ENCODE assay signal across 21 cellular contexts in genomic region chr3:16186081-16186480, GRCh38. TPM values are rescaled to one million over a fixed set of nuclear protein-coding genes. Genes with fewer than 3 reads are reported as not detected.
DNase-seq lines count a peak whose midpoint lies in the region; ATAC-seq and TF ChIP-seq lines count a peak whose summit lies in the region.
"Had no signal": no experiment of that assay in that cellular context is flagged by ENCODE, and none has a peak within 500 bp of the region (broad histone marks: within the 10 kb centered on the region; RNA-seq: fewer than 3 reads in every experiment).

No MANE protein-coding gene starts in this region.

- H3K4me3 Mint-ChIP-seq in T-cell: no peak overlapping the region
- H3K4me3 Mint-ChIP-seq: CD8-positive, alpha-beta memory T cell had no signal

- H3K36me3 Mint-ChIP-seq in T-cell: no peaks in the 10 kb centered on the region
- H3K36me3 Mint-ChIP-seq: CD8-positive, alpha-beta memory T cell had no signal

- CTCF ChIA-PET in RWPE1 (lab: Yijun Ruan, JAX) (no interaction called here), T-cell (lab: Charles Lee) (no interaction called here)

- H3K27me3 Mint-ChIP-seq in T-cell: peaks cover 0 to 4% of the 10 kb centered on the region in 2 donors

- H3K27me3 ChIP-seq in dorsolateral prefrontal cortex: no peaks in the 10 kb centered on the region
- H3K27me3 ChIP-seq: BLaER1 treated with 17β-estradiol and CSF1 and Interleukin-3, amounts not matched to agents 10 nM and 100 nM had no signal

- no peaks in the 10 kb centered on the region for H3K9me3 Mint-ChIP-seq in T-cell
- H3K9me3 Mint-ChIP-seq: CD8-positive, alpha-beta memory T cell had no signal

- no peak overlapping the region for H3K27ac Mint-ChIP-seq in T-cell

- no peak for ATAC-seq in T-cell (replicated peaks in 1 of 4)

- peak; percentile 47 for DNase-seq in EH (ENCODE audit: low read depth)
- DNase-seq in LHCN-M2 (ENCODE audit: low read depth): peak; percentile 59
- peak; percentile 36 for DNase-seq in choroid plexus epithelial cell (ENCODE audit: low read depth)
- DNase-seq in foreskin fibroblast: peak; percentile 60 to 68
- DNase-seq in RWPE1 (ENCODE audit: low spot score): no peak
- DNase-seq in dorsolateral prefrontal cortex: no peak
- DNase-seq in NCI-H446 (lab: John Stamatoyannopoulos, UW): no peak
- no peak for DNase-seq in T-cell
- DNase-seq: 8988T; CD8-positive, alpha-beta memory T cell; COR-L47; DMS 273 treated with DMSO at 0.1 percent for 48 hours; DMS53; DND-41; GDM1; GM23248 had no signal

- intact Hi-C loops in dorsolateral prefrontal cortex (cut with DNase I): no loop called here

- TF ChIP-seq CTCF in choroid plexus epithelial cell (conservative IDR thresholded peaks at IDR 0.05; ENCODE audit: low read depth, low read length): no peak
- no peak for TF ChIP-seq CTCF in foreskin fibroblast (IDR thresholded peaks at IDR 0.05; ENCODE audit: low read depth, low read length)
- no peak for TF ChIP-seq CTCF in RWPE1 (conservative IDR thresholded peaks at IDR 0.05; ENCODE audit: low read depth)
- TF ChIP-seq CTCF in dorsolateral prefrontal cortex (IDR thresholded peaks at IDR 0.05 in 54 of 56, conservative IDR thresholded peaks at IDR 0.05 in 2 of 56; ENCODE audit: low read depth in 1 of 56, partially characterized antibody in 56 of 56): no peak

- no peak overlapping the region for H3K27ac ChIP-seq in RWPE1
- H3K27ac ChIP-seq in dorsolateral prefrontal cortex: no peak overlapping the region
- H3K27ac ChIP-seq: BLaER1 treated with 17β-estradiol and CSF1 and Interleukin-3, amounts not matched to agents 10 nM and 100 nM; GM23248; HL-60 had no signal

- H3K4me3 ChIP-seq in choroid plexus epithelial cell (ENCODE audit: low read depth, low read length): no peak overlapping the region
- no peak overlapping the region for H3K4me3 ChIP-seq in foreskin fibroblast (ENCODE audit: low read depth in 1 of 2, low read length in 2 of 2)
- no peak overlapping the region for H3K4me3 ChIP-seq in dorsolateral prefrontal cortex
- H3K4me3 ChIP-seq: BLaER1 treated with 17β-estradiol and CSF1 and Interleukin-3, amounts not matched to agents 10 nM and 100 nM; GM23248; HAP-1 had no signal

- POLR2A ChIA-PET in RWPE1 (lab: Yijun Ruan, JAX; ENCODE audit: low non-redundant PET): no interaction called here
- POLR2A ChIA-PET in T-cell (lab: Charles Lee): no interaction called here

- H3K4me1 Mint-ChIP-seq in T-cell: no peaks in the 10 kb centered on the region
- H3K4me1 Mint-ChIP-seq: CD8-positive, alpha-beta memory T cell had no signal

RNA-seq across cellular contexts. Expression of gene GALNT15, which starts 11.6 kb away (rescaled TPM):
- total RNA-seq in LHCN-M2 (2014; rRNA removed) (2.1 and 3.1 TPM in 2 replicates), dorsolateral prefrontal cortex (100 to 1,000 TPM in 15 of 120 experiments, 10 to 100 TPM in 105; 16.5 to 176 (median 55.2) TPM), T-cell (under 1 TPM in 1 of 5 donors, not detected in 4; 0.06 TPM)
- 0.97 TPM for polyA plus RNA-seq in LHCN-M2 (2012)
- total RNA-seq: A673; CD8-positive, alpha-beta memory T cell; H4 had no signal
- polyA plus RNA-seq: CD8-positive, alpha-beta memory T cell had no signal

Comparison
In these comparisons a context has a peak if more than half of its experiments do, and no peak if none do; other contexts are left out.
1. DNase-seq: peak in EH (single experiment), LHCN-M2 (single experiment), choroid plexus epithelial cell (single experiment) and foreskin fibroblast (2 of 2); none in RWPE1 (single experiment), dorsolateral prefrontal cortex (0 of 10), NCI-H446 (0 of 2) and T-cell (0 of 34).